Comparison of ENCODE assay signal across 1 cellular context in the genomic region with DNA sequence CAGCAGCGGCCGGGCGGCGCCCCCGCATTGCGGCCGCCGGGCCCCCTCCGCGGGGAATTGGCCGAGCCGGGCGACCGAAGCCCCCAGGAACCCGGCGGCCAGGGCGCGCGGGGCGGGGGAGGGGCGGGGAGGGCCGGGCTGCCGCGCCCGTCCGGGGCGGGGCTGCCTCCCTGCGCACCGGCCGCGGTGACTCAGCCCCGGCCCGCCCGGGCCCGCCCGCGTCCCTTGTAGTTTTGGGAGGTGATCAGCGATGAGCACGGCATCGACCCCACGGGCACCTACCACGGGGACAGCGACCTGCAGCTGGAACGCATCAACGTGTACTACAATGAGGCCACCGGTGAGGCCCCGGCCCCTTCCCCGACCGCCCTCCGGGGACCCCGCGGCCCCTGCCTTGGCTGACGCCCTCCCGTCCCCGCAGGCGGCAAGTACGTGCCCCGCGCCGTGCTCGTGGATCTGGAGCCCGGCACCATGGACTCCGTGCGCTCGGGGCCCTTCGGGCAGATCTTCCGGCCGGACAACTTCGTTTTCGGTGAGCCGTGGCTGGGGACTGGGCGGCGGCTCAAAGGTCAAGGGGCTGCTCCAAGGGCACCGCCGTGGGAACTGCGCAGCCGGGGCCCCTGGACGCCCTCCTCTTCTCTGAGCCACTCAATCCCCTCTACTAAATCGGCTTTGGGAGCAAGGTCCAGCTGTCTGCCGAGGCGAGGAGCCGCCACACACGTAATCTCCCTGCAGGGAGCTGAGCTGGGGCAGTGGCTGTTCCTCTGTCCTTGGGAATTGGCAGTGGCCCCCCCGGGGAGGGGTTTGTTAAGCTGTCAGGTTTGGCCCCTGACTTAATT.
TF ChIP-seq lines count a peak whose summit lies in the region.

No MANE protein-coding gene starts in this region.

TF ChIP-seq in K562, 482 proteins besides CTCF, POLR2A, EP300 and RAD21 (continued from another document and continues in another):
- TF ChIP-seq, protein P1, sequence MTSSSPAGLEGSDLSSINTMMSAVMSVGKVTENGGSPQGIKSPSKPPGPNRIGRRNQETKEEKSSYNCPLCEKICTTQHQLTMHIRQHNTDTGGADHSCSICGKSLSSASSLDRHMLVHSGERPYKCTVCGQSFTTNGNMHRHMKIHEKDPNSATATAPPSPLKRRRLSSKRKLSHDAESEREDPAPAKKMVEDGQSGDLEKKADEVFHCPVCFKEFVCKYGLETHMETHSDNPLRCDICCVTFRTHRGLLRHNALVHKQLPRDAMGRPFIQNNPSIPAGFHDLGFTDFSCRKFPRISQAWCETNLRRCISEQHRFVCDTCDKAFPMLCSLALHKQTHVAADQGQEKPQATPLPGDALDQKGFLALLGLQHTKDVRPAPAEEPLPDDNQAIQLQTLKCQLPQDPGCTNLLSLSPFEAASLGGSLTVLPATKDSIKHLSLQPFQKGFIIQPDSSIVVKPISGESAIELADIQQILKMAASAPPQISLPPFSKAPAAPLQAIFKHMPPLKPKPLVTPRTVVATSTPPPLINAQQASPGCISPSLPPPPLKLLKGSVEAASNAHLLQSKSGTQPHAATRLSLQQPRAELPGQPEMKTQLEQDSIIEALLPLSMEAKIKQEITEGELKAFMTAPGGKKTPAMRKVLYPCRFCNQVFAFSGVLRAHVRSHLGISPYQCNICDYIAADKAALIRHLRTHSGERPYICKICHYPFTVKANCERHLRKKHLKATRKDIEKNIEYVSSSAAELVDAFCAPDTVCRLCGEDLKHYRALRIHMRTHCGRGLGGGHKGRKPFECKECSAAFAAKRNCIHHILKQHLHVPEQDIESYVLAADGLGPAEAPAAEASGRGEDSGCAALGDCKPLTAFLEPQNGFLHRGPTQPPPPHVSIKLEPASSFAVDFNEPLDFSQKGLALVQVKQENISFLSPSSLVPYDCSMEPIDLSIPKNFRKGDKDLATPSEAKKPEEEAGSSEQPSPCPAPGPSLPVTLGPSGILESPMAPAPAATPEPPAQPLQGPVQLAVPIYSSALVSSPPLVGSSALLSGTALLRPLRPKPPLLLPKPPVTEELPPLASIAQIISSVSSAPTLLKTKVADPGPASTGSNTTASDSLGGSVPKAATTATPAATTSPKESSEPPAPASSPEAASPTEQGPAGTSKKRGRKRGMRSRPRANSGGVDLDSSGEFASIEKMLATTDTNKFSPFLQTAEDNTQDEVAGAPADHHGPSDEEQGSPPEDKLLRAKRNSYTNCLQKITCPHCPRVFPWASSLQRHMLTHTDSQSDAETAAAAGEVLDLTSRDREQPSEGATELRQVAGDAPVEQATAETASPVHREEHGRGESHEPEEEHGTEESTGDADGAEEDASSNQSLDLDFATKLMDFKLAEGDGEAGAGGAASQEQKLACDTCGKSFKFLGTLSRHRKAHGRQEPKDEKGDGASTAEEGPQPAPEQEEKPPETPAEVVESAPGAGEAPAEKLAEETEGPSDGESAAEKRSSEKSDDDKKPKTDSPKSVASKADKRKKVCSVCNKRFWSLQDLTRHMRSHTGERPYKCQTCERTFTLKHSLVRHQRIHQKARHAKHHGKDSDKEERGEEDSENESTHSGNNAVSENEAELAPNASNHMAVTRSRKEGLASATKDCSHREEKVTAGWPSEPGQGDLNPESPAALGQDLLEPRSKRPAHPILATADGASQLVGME (CRISPR knock-in tag; IDR thresholded peaks at IDR 0.05) = no peak
- TF ChIP-seq FUS (optimal IDR thresholded peaks at IDR 0.05; ENCODE audit: low read depth, low read length) (no peak), BMI1 (IDR thresholded peaks at IDR 0.05; ENCODE audit: low read length) (no peak), GATAD2B (IDR thresholded peaks at IDR 0.05; ENCODE audit: borderline replicate concordance) (no peak), HSF4 (CRISPR knock-in tag; IDR thresholded peaks at IDR 0.05; ENCODE audit: borderline replicate concordance) (no peak), ZNF584 (CRISPR knock-in tag; IDR thresholded peaks at IDR 0.05; ENCODE audit: low read depth) (no peak), ZNF764 (CRISPR knock-in tag; IDR thresholded peaks at IDR 0.05; ENCODE audit: low read depth) (no peak), ASH1L (IDR thresholded peaks at IDR 0.05; ENCODE audit: borderline replicate concordance, low read depth, partially characterized antibody) (no peak), ZNF830 (CRISPR knock-in tag; IDR thresholded peaks at IDR 0.05) (no peak), SIN3B (IDR thresholded peaks at IDR 0.05; ENCODE audit: low read depth) (no peak), ZNF766 (CRISPR knock-in tag; conservative IDR thresholded peaks at IDR 0.05) (no peak), HMG20A (CRISPR knock-in tag; conservative IDR thresholded peaks at IDR 0.05) (no peak), FOSL1 (tag; conservative IDR thresholded peaks at IDR 0.05) (peak; percentile 87), JUN (IDR thresholded peaks at IDR 0.05; ENCODE audit: borderline replicate concordance, low read depth, low read length) (peak; percentile 39; the same call in 1 of the 2 replicates), JUN (CRISPR knock-in tag; IDR thresholded peaks at IDR 0.05; ENCODE audit: borderline replicate concordance) (0 out of 2 replicates have a peak, but pooled peaks have one; percentile 66), ZFX (CRISPR knock-in tag; IDR thresholded peaks at IDR 0.05) (peak; percentile 43; the same call in 1 of the 2 replicates)
- TF ChIP-seq, protein P2, sequence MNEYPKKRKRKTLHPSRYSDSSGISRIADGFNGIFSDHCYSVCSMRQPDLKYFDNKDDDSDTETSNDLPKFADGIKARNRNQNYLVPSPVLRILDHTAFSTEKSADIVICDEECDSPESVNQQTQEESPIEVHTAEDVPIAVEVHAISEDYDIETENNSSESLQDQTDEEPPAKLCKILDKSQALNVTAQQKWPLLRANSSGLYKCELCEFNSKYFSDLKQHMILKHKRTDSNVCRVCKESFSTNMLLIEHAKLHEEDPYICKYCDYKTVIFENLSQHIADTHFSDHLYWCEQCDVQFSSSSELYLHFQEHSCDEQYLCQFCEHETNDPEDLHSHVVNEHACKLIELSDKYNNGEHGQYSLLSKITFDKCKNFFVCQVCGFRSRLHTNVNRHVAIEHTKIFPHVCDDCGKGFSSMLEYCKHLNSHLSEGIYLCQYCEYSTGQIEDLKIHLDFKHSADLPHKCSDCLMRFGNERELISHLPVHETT (CRISPR knock-in tag; conservative IDR thresholded peaks at IDR 0.05 in 1 of 2, IDR thresholded peaks at IDR 0.05 in 1 of 2) = peak in 1 of 2 experiments; percentile 86; a peak in 1 of 4 replicates
- TF ChIP-seq, protein P3, sequence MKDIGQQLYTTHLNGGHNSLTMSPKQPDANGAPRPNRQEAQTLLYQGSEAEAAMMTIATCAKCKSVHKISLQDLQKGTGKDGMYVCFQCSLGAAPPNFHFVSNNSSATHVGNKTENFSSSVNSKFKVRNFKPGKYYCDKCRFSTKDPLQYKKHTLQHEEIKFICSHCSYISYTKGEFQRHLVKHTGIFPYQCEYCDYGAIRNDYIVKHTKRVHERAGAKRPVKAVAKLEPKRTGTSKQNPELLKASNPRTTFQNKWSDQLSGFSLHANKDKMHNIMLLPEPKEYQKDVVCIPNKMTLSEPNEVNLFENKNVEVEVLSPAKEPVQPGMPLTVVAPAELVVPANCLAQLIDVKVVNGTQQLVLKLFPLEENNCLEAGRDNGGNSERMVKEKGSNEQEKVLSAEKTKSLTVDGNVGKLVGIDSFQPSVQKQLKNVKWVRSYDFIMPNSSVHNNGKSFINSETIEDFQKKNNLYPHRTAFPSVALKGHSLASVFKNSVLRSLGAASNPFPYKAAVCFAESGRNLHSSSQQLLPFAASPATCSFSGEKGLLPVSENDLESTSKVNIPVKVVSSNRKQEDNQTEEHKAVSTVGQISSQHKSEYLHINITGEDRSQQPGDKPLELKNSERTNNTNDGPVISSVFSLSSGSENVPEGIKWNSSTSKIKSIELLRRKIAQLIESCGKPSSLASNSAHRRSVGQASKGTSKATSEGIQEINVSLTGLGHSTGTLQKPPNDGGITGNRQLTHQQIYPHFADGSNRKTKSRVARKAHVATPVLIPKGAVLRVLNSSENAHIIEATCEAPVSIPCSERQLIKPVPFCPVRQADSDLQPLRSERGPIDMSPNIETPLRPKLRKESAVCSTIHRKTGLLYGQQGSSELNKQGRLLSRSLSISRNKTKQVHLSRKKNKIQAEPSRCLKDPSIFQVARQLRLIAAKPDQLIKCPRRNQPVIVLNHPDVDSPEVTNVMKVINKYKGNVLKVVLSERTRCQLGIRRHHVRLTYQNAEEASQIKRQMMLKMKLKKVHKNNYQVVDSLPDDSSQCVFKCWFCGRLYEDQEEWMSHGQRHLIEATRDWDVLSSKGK (CRISPR knock-in tag; IDR thresholded peaks at IDR 0.05) = no peak
- TF ChIP-seq, protein P4, sequence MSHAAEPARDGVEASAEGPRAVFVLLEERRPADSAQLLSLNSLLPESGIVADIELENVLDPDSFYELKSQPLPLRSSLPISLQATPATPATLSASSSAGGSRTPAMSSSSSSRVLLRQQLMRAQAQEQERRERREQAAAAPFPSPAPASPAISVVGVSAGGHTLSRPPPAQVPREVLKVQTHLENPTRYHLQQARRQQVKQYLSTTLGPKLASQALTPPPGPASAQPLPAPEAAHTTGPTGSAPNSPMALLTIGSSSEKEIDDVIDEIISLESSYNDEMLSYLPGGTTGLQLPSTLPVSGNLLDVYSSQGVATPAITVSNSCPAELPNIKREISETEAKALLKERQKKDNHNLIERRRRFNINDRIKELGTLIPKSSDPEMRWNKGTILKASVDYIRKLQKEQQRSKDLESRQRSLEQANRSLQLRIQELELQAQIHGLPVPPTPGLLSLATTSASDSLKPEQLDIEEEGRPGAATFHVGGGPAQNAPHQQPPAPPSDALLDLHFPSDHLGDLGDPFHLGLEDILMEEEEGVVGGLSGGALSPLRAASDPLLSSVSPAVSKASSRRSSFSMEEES (CRISPR knock-in tag; IDR thresholded peaks at IDR 0.05) = no peak
- TF ChIP-seq, protein P5, sequence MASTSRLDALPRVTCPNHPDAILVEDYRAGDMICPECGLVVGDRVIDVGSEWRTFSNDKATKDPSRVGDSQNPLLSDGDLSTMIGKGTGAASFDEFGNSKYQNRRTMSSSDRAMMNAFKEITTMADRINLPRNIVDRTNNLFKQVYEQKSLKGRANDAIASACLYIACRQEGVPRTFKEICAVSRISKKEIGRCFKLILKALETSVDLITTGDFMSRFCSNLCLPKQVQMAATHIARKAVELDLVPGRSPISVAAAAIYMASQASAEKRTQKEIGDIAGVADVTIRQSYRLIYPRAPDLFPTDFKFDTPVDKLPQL (IDR thresholded peaks at IDR 0.05; ENCODE audit: extremely low read depth, insufficient read length) = no peak
- TF ChIP-seq, protein P6, sequence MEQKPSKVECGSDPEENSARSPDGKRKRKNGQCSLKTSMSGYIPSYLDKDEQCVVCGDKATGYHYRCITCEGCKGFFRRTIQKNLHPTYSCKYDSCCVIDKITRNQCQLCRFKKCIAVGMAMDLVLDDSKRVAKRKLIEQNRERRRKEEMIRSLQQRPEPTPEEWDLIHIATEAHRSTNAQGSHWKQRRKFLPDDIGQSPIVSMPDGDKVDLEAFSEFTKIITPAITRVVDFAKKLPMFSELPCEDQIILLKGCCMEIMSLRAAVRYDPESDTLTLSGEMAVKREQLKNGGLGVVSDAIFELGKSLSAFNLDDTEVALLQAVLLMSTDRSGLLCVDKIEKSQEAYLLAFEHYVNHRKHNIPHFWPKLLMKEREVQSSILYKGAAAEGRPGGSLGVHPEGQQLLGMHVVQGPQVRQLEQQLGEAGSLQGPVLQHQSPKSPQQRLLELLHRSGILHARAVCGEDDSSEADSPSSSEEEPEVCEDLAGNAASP (IDR thresholded peaks at IDR 0.05) = no peak
- TF ChIP-seq, protein P7, sequence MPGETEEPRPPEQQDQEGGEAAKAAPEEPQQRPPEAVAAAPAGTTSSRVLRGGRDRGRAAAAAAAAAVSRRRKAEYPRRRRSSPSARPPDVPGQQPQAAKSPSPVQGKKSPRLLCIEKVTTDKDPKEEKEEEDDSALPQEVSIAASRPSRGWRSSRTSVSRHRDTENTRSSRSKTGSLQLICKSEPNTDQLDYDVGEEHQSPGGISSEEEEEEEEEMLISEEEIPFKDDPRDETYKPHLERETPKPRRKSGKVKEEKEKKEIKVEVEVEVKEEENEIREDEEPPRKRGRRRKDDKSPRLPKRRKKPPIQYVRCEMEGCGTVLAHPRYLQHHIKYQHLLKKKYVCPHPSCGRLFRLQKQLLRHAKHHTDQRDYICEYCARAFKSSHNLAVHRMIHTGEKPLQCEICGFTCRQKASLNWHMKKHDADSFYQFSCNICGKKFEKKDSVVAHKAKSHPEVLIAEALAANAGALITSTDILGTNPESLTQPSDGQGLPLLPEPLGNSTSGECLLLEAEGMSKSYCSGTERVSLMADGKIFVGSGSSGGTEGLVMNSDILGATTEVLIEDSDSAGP (CRISPR knock-in tag; IDR thresholded peaks at IDR 0.05) = no peak
- TF ChIP-seq, protein P8, sequence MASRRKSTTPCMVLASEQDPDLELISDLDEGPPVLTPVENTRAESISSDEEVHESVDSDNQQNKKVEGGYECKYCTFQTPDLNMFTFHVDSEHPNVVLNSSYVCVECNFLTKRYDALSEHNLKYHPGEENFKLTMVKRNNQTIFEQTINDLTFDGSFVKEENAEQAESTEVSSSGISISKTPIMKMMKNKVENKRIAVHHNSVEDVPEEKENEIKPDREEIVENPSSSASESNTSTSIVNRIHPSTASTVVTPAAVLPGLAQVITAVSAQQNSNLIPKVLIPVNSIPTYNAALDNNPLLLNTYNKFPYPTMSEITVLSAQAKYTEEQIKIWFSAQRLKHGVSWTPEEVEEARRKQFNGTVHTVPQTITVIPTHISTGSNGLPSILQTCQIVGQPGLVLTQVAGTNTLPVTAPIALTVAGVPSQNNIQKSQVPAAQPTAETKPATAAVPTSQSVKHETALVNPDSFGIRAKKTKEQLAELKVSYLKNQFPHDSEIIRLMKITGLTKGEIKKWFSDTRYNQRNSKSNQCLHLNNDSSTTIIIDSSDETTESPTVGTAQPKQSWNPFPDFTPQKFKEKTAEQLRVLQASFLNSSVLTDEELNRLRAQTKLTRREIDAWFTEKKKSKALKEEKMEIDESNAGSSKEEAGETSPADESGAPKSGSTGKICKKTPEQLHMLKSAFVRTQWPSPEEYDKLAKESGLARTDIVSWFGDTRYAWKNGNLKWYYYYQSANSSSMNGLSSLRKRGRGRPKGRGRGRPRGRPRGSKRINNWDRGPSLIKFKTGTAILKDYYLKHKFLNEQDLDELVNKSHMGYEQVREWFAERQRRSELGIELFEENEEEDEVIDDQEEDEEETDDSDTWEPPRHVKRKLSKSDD (conservative IDR thresholded peaks at IDR 0.05; ENCODE audit: low read length) = no peak
